Comparison of ENCODE assay signal across 22 cellular contexts in genomic region chr5:83343345-83343744, GRCh38.
"Had no signal": no experiment of that assay in that cellular context is flagged by ENCODE, and none has a peak within 500 bp of the region (broad histone marks: within the 10 kb centered on the region; RNA-seq: fewer than 3 reads in every experiment).

No MANE protein-coding gene starts in this region.

- H3K36me3 Mint-ChIP-seq: stimulated activated effector memory CD8-positive, alpha-beta T cell treated with anti-CD3 and anti-CD28 coated beads, Interleukin-12 subunit alpha, Interleukin-12 subunit beta, amount 100 ng/mL, for 72 hours had no signal

- H3K4me3 ChIP-seq: body of pancreas, cardiac muscle cell, lower lobe of right lung, prostate gland, right atrium auricular region, tibial artery had no signal

- H3K4me1 ChIP-seq: prostate gland, right atrium auricular region had no signal

- H3K27ac ChIP-seq: body of pancreas, cardiac muscle cell, lower lobe of right lung, prostate gland had no signal

- H3K27ac Mint-ChIP-seq: activated B cell treated with CpG ODN at 0.5 μM for 24 hours; activated CD4-positive, alpha-beta T cell treated with anti-CD3 and anti-CD28 coated beads for 36 hours; activated naive CD4-positive, alpha-beta T cell treated with anti-CD3 and anti-CD28 coated beads, Interleukin-2, amount 10 ng/mL, durations not matched to agents 7 days and 5 days; activated T-cell treated with anti-CD3 and anti-CD28 coated beads, Interleukin-2, amount 50 U/mL, for 72 hours; naive thymus-derived CD8-positive, alpha-beta T cell; stimulated activated effector memory CD8-positive, alpha-beta T cell treated with anti-CD3 and anti-CD28 coated beads, Interleukin-12 subunit alpha, Interleukin-12 subunit beta, amount 100 ng/mL, for 72 hours; stimulated activated naive CD8-positive, alpha-beta T cell treated with anti-CD3 and anti-CD28 coated beads, Interleukin-15, amount 100 ng/mL, for 72 hours had no signal

- ATAC-seq: activated CD4-positive, alpha-beta T cell treated with anti-CD3 and anti-CD28 coated beads for 36 hours; activated T-cell treated with anti-CD3 and anti-CD28 coated beads, Interleukin-2, amount 50 U/mL, for 72 hours; body of pancreas; left colon; lower lobe of right lung; naive thymus-derived CD8-positive, alpha-beta T cell; stimulated activated effector memory CD8-positive, alpha-beta T cell treated with anti-CD3 and anti-CD28 coated beads, Interleukin-12 subunit alpha, Interleukin-12 subunit beta, amount 100 ng/mL, for 72 hours; stimulated activated naive CD8-positive, alpha-beta T cell treated with anti-CD3 and anti-CD28 coated beads, Interleukin-15, amount 100 ng/mL, for 72 hours had no signal

- H3K36me3 ChIP-seq: cardiac muscle cell, lower lobe of right lung, prostate gland, right atrium auricular region, tibial artery had no signal

- H3K9me3 ChIP-seq: prostate gland, right atrium auricular region had no signal

- DNase-seq: activated B cell treated with CpG ODN at 0.5 μM for 24 hours; activated CD4-positive, alpha-beta T cell treated with anti-CD3 and anti-CD28 coated beads for 36 hours; activated CD4-positive, alpha-beta T cell treated with anti-CD3 and anti-CD28 coated beads, Interleukin-2, amount 50 U/mL, for 4 hours; activated effector memory CD4-positive, alpha-beta T cell treated with Interleukin-2 at 50 U/mL for 16 hours; activated naive CD4-positive, alpha-beta T cell treated with anti-CD3 and anti-CD28 coated beads, Interleukin-2, amount 10 ng/mL, durations not matched to agents 7 days and 5 days; activated T-cell treated with anti-CD3 and anti-CD28 coated beads, Interleukin-2, amount 50 U/mL, for 72 hours; amygdala; effector CD4-positive, alpha-beta T cell; foreskin fibroblast; left colon; lower lobe of right lung; naive thymus-derived CD8-positive, alpha-beta T cell; stimulated activated CD4-positive, alpha-beta T cell treated with anti-CD3 and anti-CD28 coated beads, Interleukin-2, amount 100 ng/mL, for 24 hours; stimulated activated naive CD8-positive, alpha-beta T cell treated with anti-CD3 and anti-CD28 coated beads, Interleukin-15, amount 100 ng/mL, for 72 hours; tibial artery had no signal

- H3K27me3 ChIP-seq: body of pancreas, cardiac muscle cell, right atrium auricular region, tibial artery had no signal

- H3K4me3 Mint-ChIP-seq: activated B cell treated with CpG ODN at 0.5 μM for 24 hours; activated CD4-positive, alpha-beta T cell treated with anti-CD3 and anti-CD28 coated beads for 36 hours; activated naive CD4-positive, alpha-beta T cell treated with anti-CD3 and anti-CD28 coated beads, Interleukin-2, amount 10 ng/mL, durations not matched to agents 7 days and 5 days; activated T-cell treated with anti-CD3 and anti-CD28 coated beads, Interleukin-2, amount 50 U/mL, for 72 hours; naive thymus-derived CD8-positive, alpha-beta T cell; stimulated activated effector memory CD8-positive, alpha-beta T cell treated with anti-CD3 and anti-CD28 coated beads, Interleukin-12 subunit alpha, Interleukin-12 subunit beta, amount 100 ng/mL, for 72 hours; stimulated activated naive CD8-positive, alpha-beta T cell treated with anti-CD3 and anti-CD28 coated beads, Interleukin-15, amount 100 ng/mL, for 72 hours had no signal

- FAIRE-seq: endometrium, keratinocyte had no signal

- H3K27me3 Mint-ChIP-seq: activated B cell treated with CpG ODN at 0.5 μM for 24 hours; activated CD4-positive, alpha-beta T cell treated with anti-CD3 and anti-CD28 coated beads for 36 hours; activated naive CD4-positive, alpha-beta T cell treated with anti-CD3 and anti-CD28 coated beads, Interleukin-2, amount 10 ng/mL, durations not matched to agents 7 days and 5 days; naive thymus-derived CD8-positive, alpha-beta T cell; stimulated activated naive CD8-positive, alpha-beta T cell treated with anti-CD3 and anti-CD28 coated beads, Interleukin-15, amount 100 ng/mL, for 72 hours had no signal
